ENCODE assay signal across 8 cellular contexts in genomic region chr20:44475372-44475693, GRCh38. TPM values are rescaled to one million over a fixed set of nuclear protein-coding genes. Genes with fewer than 3 reads are reported as not detected.
A peak's percentile ranks its signal among the peaks of the same experiment; 100 is the strongest.
DNase-seq lines count a peak whose midpoint lies in the region; TF ChIP-seq lines count a peak whose summit lies in the region.

No MANE protein-coding gene starts in this region.

- H3K36me3 ChIP-seq in BLaER1 treated with 17β-estradiol and CSF1 and Interleukin-3, amounts not matched to agents 10 nM and 100 nM = peaks cover 2 to 6% (median 4%) of the 10 kb centered on the region in 11 experiments; a peak in 19 of 22 replicates
- H3K36me3 ChIP-seq in ectodermal cell (ENCODE audit: control insufficient read depth, insufficient read depth, low read length) = no peaks in the 10 kb centered on the region

- 42 to 46% methylated on average over 2 of the region's 2 CpGs for WGBS in ectodermal cell, 2 experiments

- H3K27me3 ChIP-seq in BLaER1 treated with 17β-estradiol and CSF1 and Interleukin-3, amounts not matched to agents 10 nM and 100 nM = no peaks in the 10 kb centered on the region
- H3K27me3 ChIP-seq in ectodermal cell (ENCODE audit: control insufficient read depth, insufficient read depth, low read length, poor library complexity, severe bottlenecking) = no peaks in the 10 kb centered on the region

- H3K4me3 ChIP-seq in BLaER1 treated with 17β-estradiol and CSF1 and Interleukin-3, amounts not matched to agents 10 nM and 100 nM = peak overlapping the region; percentile 70 to 89 (median 82)
- H3K4me3 ChIP-seq in NB4 (ENCODE audit: low read depth, low read length) (peak overlapping the region; percentile 78), ectodermal cell (ENCODE audit: insufficient read depth, low read depth, low read length) (peak overlapping the region; percentile 72)

- H3K9ac ChIP-seq in BLaER1 treated with 17β-estradiol and CSF1 and Interleukin-3, amounts not matched to agents 10 nM and 100 nM = peak overlapping the region; percentile 78 to 92 (median 89)

- peaks cover 31 to 51% (median 48%) of the 10 kb centered on the region in 10 experiments for H3K4me1 ChIP-seq in BLaER1 treated with 17β-estradiol and CSF1 and Interleukin-3, amounts not matched to agents 10 nM and 100 nM
- peaks cover 6% of the 10 kb centered on the region for H3K4me1 ChIP-seq in ectodermal cell (ENCODE audit: control insufficient read depth, insufficient read depth, low read length)

- H3K9me3 ChIP-seq in BLaER1 treated with 17β-estradiol and CSF1 and Interleukin-3, amounts not matched to agents 10 nM and 100 nM (replicated peaks in 1 of 11) = no peaks in the 10 kb centered on the region
- H3K9me3 ChIP-seq in ectodermal cell (ENCODE audit: control insufficient read depth, low read length) = no peaks in the 10 kb centered on the region

- H3K27ac ChIP-seq in BLaER1 treated with 17β-estradiol and CSF1 and Interleukin-3, amounts not matched to agents 10 nM and 100 nM = peak overlapping the region; percentile 82 to 93 (median 88); a peak in 21 of 22 replicates
- H3K27ac ChIP-seq in ectodermal cell (ENCODE audit: insufficient read depth, low read depth, low read length, poor library complexity, severe bottlenecking) = no peak overlapping the region

- H3K36me3 Mint-ChIP-seq in nephron progenitor cell (ENCODE audit: low read depth) = peaks cover 1% of the 10 kb centered on the region

- peaks cover 39% of the 10 kb centered on the region for H3K4me1 Mint-ChIP-seq in nephron progenitor cell

- peaks cover 12% of the 10 kb centered on the region for H3K27me3 Mint-ChIP-seq in nephron progenitor cell (ENCODE audit: low read depth, poor library complexity)

- in situ Hi-C loops in ACHN (cut with HindIII; ENCODE audit: low pct_ligation_motif_present, low pct_unique_long_range_greater_than_20kb, low sequenced_read_pairs) = no loop called here

- no peak for TF ChIP-seq POLR2A in NB4 (IDR thresholded peaks at IDR 0.05; ENCODE audit: extremely low read depth, insufficient read length)

- peak overlapping the region; percentile 93 for H3K4me3 Mint-ChIP-seq in nephron progenitor cell

- H3K4me2 ChIP-seq in BLaER1 treated with 17β-estradiol and CSF1 and Interleukin-3, amounts not matched to agents 10 nM and 100 nM = peak overlapping the region; percentile 73 to 100 (median 95)

- H3K27ac Mint-ChIP-seq in nephron progenitor cell = no peak overlapping the region

- DNase-seq in NB4 (ENCODE audit: low read depth) (no peak), nephron progenitor cell (no peak), D341Med (ENCODE audit: low spot score) (no peak), ACHN (no peak), GM19240 (ENCODE audit: insufficient read length, low spot score) (no peak), SIG-M5 treated with dmso at 0.1 percent for 504 hours (lab: John Stamatoyannopoulos, UW; ENCODE audit: unreplicated experiment) (no peak)

- TF ChIP-seq CTCF in NB4 (IDR thresholded peaks at IDR 0.05; ENCODE audit: low read depth, low read length) = no peak
- TF ChIP-seq CTCF in nephron progenitor cell (IDR thresholded peaks at IDR 0.05) = no peak

- H3K9me3 Mint-ChIP-seq in nephron progenitor cell = no peaks in the 10 kb centered on the region

- H4K20me1 ChIP-seq in BLaER1 treated with 17β-estradiol and CSF1 and Interleukin-3, amounts not matched to agents 10 nM and 100 nM = peaks cover 0 to 6% (median 0%) of the 10 kb centered on the region in 11 experiments; a peak in 3 of 22 replicates

RNA-seq across cellular contexts. Expression of gene TTPAL, which starts 0.3 kb away (rescaled TPM):
- 15.4 TPM for polyA plus RNA-seq in ectodermal cell (2013, experiment 1 of 4)
- polyA plus RNA-seq in ectodermal cell (2013, experiment 2 of 4) = 19.6 TPM
- polyA plus RNA-seq in ectodermal cell (2013, experiment 3 of 4) = 11.5 TPM
- polyA plus RNA-seq in ectodermal cell (2013, experiment 4 of 4) = 11.6 TPM

RNA-seq across cellular contexts. Expression of gene SERINC3, which starts 46.5 kb away (rescaled TPM):
- polyA plus RNA-seq in ectodermal cell (2013, experiment 1 of 4) = 39.7 TPM
- 40.1 TPM for polyA plus RNA-seq in ectodermal cell (2013, experiment 2 of 4)
- polyA plus RNA-seq in ectodermal cell (2013, experiment 3 of 4) = 30.6 TPM
- 38.2 TPM for polyA plus RNA-seq in ectodermal cell (2013, experiment 4 of 4)
